ENCODE assay signal across 35 cellular contexts in genomic region chr2:104090407-104090806, GRCh38.
"Had no signal": no experiment of that assay in that cellular context is flagged by ENCODE, and none has a peak within 500 bp of the region (broad histone marks: within the 10 kb centered on the region; RNA-seq: fewer than 3 reads in every experiment).

No MANE protein-coding gene starts in this region.

- H3K27me3 ChIP-seq: MG63 had no signal

- DNase-seq: Karpas-422, Kasumi-1, KG1, MG63, MM.1S, MV-4-11, NCI-H1048, NCI-H1092, NCI-H1092 treated with DMSO at 0.1 percent for 48 hours, NCI-H1105, NCI-H1105 treated with DMSO at 0.1 percent for 48 hours, NCI-H1417, NCI-H1417 treated with DMSO at 0.1 percent for 48 hours, NCI-H1436, NCI-H1436 treated with DMSO at 0.1 percent for 48 hours, NCI-H146, NCI-H1694, NCI-H1694 treated with DMSO at 0.1 percent for 48 hours, NCI-H187, NCI-H187 treated with DMSO at 0.1 percent for 48 hours, NCI-H1930, NCI-H2029, NCI-H2029 treated with DMSO at 0.1 percent for 48 hours, NCI-H2081, NCI-H2081 treated with DMSO at 0.1 percent for 48 hours, NCI-H2107, NCI-H2171, NCI-H2171 treated with DMSO at 0.1 percent for 48 hours, NCI-H2227 treated with DMSO at 0.1 percent for 48 hours, NCI-H226, NCI-H345, NCI-H446, NCI-H446 treated with DMSO at 0.1 percent for 48 hours, NCI-H510A had no signal

- H3K36me3 ChIP-seq: MG63 had no signal

- H3K9ac ChIP-seq: KMS-11 had no signal

- H3K4me2 ChIP-seq: KMS-11 had no signal

- H3K27ac ChIP-seq: KMS-11 had no signal

- H3K4me3 ChIP-seq: MG63 had no signal

- H3K9me3 ChIP-seq: MG63 had no signal
